ENCODE assay signal across 20 cellular contexts in genomic region chr5:38263983-38264382, GRCh38. TPM values are rescaled to one million over a fixed set of nuclear protein-coding genes. Genes with fewer than 3 reads are reported as not detected.
A peak's percentile ranks its signal among the peaks of the same experiment; 100 is the strongest.
DNase-seq lines count a peak whose midpoint lies in the region; ATAC-seq, FAIRE-seq and TF ChIP-seq lines count a peak whose summit lies in the region.
"Had no signal": no experiment of that assay in that cellular context is flagged by ENCODE, and none has a peak within 500 bp of the region (broad histone marks: within the 10 kb centered on the region; RNA-seq: fewer than 3 reads in every experiment).

No MANE protein-coding gene starts in this region.

- H3K4me1 ChIP-seq in left ventricle myocardium inferior, result peaks cover 7% of the 10 kb centered on the region

- H3K4me3 ChIP-seq in left ventricle myocardium inferior (no peak overlapping the region), WERI-Rb-1 (ENCODE audit: low read depth, low read length) (no peak overlapping the region)
- H3K4me3 ChIP-seq: GM12878 had no signal

- no peak for FAIRE-seq in H54 (lab: Jason Lieb, UNC)
- FAIRE-seq: A204.1, GM12878, GM18507, H1 had no signal

- TF ChIP-seq CTCF in left ventricle myocardium inferior (IDR thresholded peaks at IDR 0.05; ENCODE audit: borderline replicate concordance) (no peak), WERI-Rb-1 (IDR thresholded peaks at IDR 0.05; ENCODE audit: low read depth, low read length) (no peak)

- H3K27me3 ChIP-seq in left ventricle myocardium inferior (ENCODE audit: low read depth) (peaks cover 98% of the 10 kb centered on the region), WERI-Rb-1 (ENCODE audit: insufficient read depth, low read depth, severe bottlenecking) (no peaks in the 10 kb centered on the region)

- intact Hi-C loops in left ventricle myocardium inferior (cut with micrococcal nuclease) (no loop called here), cardiac septum (cut with DNase I) (loop anchor here (10.0 kb wide), 1 partner anchor 101 kb away; no protein-coding TSS in a partner anchor)

- H3K36me3 ChIP-seq in left ventricle myocardium inferior (no peaks in the 10 kb centered on the region), WERI-Rb-1 (peaks cover 13% of the 10 kb centered on the region)

- no peak for TF ChIP-seq POLR2A in H54 (IDR thresholded peaks at IDR 0.05; ENCODE audit: low read depth, low read length)

- ATAC-seq in left lobe of liver (peak; percentile 27), GM18517 (IDR thresholded peaks at IDR 0.05; ENCODE audit: unreplicated experiment) (no peak)
- ATAC-seq: GM12878 had no signal

- H3K9me3 ChIP-seq in left ventricle myocardium inferior (replicated peaks) (no peaks in the 10 kb centered on the region), WERI-Rb-1 (ENCODE audit: severe bottlenecking) (no peaks in the 10 kb centered on the region)

- DNase-seq in left ventricle myocardium inferior, result no peak
- no peak for DNase-seq in cardiac septum (ENCODE audit: low spot score)
- DNase-seq in WERI-Rb-1, result no peak
- no peak for DNase-seq in left lobe of liver (ENCODE audit: low spot score)
- DNase-seq in H54 (ENCODE audit: insufficient read length, low spot score), result no peak
- DNase-seq in stimulated activated CD4-positive, alpha-beta T cell treated with anti-CD3 and anti-CD28 coated beads, Interleukin-4, amount 100 ng/mL, for 4 hours, result no peak
- DNase-seq: C1 segment of cervical spinal cord; Calu3; CD4-positive, alpha-beta T cell; DMS 273 treated with DMSO at 0.1 percent for 48 hours; HCEC 1CT; IMR-90 had no signal

- H3K27ac ChIP-seq in left ventricle myocardium inferior (replicated peaks), result peak overlapping the region; percentile 81
- peak overlapping the region; percentile 29; the same call in 1 of the 2 replicates for H3K27ac ChIP-seq in WERI-Rb-1
- H3K27ac ChIP-seq: HL-60 had no signal

RNA-seq across cellular contexts. Expression of gene EGFLAM, which starts 5.6 kb away (rescaled TPM):
- total RNA-seq in left ventricle myocardium inferior (8.9 TPM), cardiac septum (6.3 TPM), left lobe of liver (2.0 TPM)
- total RNA-seq: B cell; Calu3; CD4-positive, alpha-beta T cell; G401; GM12878 had no signal
